In the genomic region with DNA sequence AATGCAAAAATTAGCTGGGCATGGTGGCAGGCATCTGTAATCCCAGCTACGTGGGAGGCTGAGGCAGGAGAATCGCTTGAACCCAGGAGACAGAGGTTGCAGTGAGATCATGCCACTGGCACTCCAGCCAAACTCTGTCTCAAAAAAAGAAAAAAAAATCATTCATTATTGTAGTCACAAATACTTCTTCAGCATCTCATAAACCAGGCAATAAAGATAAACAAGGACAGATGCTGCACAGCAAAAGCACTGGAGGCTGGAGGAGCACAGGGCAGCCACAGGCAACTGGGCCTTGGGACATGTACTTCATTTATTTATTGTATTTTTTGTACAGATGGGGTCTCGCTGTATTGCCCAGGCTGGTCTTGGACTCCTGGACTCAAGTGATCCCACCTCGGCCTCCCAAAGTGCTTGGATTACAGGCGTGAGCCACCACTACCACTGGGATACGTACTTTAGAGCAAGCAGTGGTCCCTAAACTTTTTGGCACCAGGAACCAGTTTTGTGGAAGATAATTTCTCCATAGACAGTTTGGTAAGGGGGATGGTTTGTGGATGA, we compare ENCODE assay signal across 19 cellular contexts.
"Had no signal": no experiment of that assay in that cellular context is flagged by ENCODE, and none has a peak within 500 bp of the region (broad histone marks: within the 10 kb centered on the region; RNA-seq: fewer than 3 reads in every experiment).

No MANE protein-coding gene starts in this region.

- H3K27ac Mint-ChIP-seq: effector memory CD8-positive, alpha-beta T cell; mesothelial cell of epicardium; naive thymus-derived CD4-positive, alpha-beta T cell; stimulated activated naive B cell treated with anti-CD40 and anti-IgM and Interleukin-4, amounts not matched to agents 10 μg/mL and 1 μg/mL and 100 μg/mL, for 72 hours; stimulated activated naive CD8-positive, alpha-beta T cell treated with anti-CD3 and anti-CD28 coated beads, Interleukin-15, Interleukin-2, amounts not matched to agents 100 ng/mL and 50 ng/mL, for 24 hours had no signal

- H3K27ac ChIP-seq: esophagus squamous epithelium, neural progenitor cell, right atrium auricular region, thoracic aorta, tibial nerve, upper lobe of left lung had no signal

- H3K4me3 ChIP-seq: esophagus squamous epithelium, neural progenitor cell, prostate gland, right atrium auricular region, sigmoid colon, thoracic aorta, tibial nerve, upper lobe of left lung had no signal

- H3K4me2 ChIP-seq: neural progenitor cell had no signal

- H3K9ac ChIP-seq: neural progenitor cell had no signal

- H3K27me3 ChIP-seq: esophagus squamous epithelium, neural progenitor cell, right atrium auricular region, sigmoid colon, tibial nerve, upper lobe of left lung had no signal

- H3K36me3 ChIP-seq: esophagus squamous epithelium, neural progenitor cell, prostate gland, right atrium auricular region, sigmoid colon, thoracic aorta, tibial nerve, upper lobe of left lung had no signal

- H2AFZ ChIP-seq: neural progenitor cell had no signal

- H3K9me3 ChIP-seq: esophagus squamous epithelium, prostate gland, right atrium auricular region, sigmoid colon, thoracic aorta, tibial nerve, upper lobe of left lung had no signal

- DNase-seq: cortex of kidney; effector memory CD8-positive, alpha-beta T cell; erythroblast; esophagus squamous epithelium; head of caudate nucleus; mesenchymal stem cell; naive thymus-derived CD4-positive, alpha-beta T cell; sigmoid colon; stimulated activated CD4-positive, alpha-beta T cell treated with anti-CD3 and anti-CD28 coated beads, Interleukin-2, amount 100 ng/mL, for 48 hours; stimulated activated naive B cell treated with anti-CD40 and anti-IgM and Interleukin-4, amounts not matched to agents 10 μg/mL and 1 μg/mL and 100 μg/mL, for 72 hours; upper lobe of left lung had no signal

- H3K4me3 Mint-ChIP-seq: effector memory CD8-positive, alpha-beta T cell; mesothelial cell of epicardium; naive thymus-derived CD4-positive, alpha-beta T cell; nephron; neural progenitor cell; stimulated activated naive B cell treated with anti-CD40 and anti-IgM and Interleukin-4, amounts not matched to agents 10 μg/mL and 1 μg/mL and 100 μg/mL, for 72 hours; stimulated activated naive CD8-positive, alpha-beta T cell treated with anti-CD3 and anti-CD28 coated beads, Interleukin-15, Interleukin-2, amounts not matched to agents 100 ng/mL and 50 ng/mL, for 24 hours had no signal

- ATAC-seq: effector memory CD8-positive, alpha-beta T cell; naive thymus-derived CD4-positive, alpha-beta T cell; stimulated activated naive B cell treated with anti-CD40 and anti-IgM and Interleukin-4, amounts not matched to agents 10 μg/mL and 1 μg/mL and 100 μg/mL, for 72 hours had no signal

- H3K36me3 Mint-ChIP-seq: mesothelial cell of epicardium; naive thymus-derived CD4-positive, alpha-beta T cell; neural progenitor cell; stimulated activated naive B cell treated with anti-CD40 and anti-IgM and Interleukin-4, amounts not matched to agents 10 μg/mL and 1 μg/mL and 100 μg/mL, for 72 hours had no signal

- H3K9me3 Mint-ChIP-seq: effector memory CD8-positive, alpha-beta T cell; mesothelial cell of epicardium; neural progenitor cell; stimulated activated naive B cell treated with anti-CD40 and anti-IgM and Interleukin-4, amounts not matched to agents 10 μg/mL and 1 μg/mL and 100 μg/mL, for 72 hours; stimulated activated naive CD8-positive, alpha-beta T cell treated with anti-CD3 and anti-CD28 coated beads, Interleukin-15, Interleukin-2, amounts not matched to agents 100 ng/mL and 50 ng/mL, for 24 hours had no signal
